In the genomic region with DNA sequence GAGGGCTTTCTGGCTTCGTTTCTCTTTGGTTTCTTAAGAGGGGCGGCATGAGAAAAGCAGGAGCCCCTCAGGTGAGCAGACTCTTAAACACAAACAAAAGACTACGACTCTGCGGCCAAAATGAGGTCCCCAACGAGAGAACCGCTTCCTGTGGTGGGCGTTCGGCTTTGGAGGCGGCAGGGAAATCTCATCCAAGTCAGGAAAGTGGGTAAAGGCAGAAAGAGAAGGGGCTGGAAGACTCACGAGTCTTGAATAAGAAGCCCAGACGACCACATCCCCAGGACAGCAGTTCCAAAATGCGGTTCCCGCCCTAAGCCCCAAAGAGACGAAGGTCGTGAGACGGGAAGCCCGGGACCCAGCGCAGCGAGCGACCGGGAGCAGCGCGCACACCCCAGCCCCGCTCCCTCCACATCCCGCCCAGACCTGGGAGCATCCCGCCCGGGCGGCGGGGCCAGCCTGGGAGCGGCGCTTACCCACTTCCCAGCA, we compare ENCODE assay signal across 8 cellular contexts. TPM values are rescaled to one million over a fixed set of nuclear protein-coding genes. Genes with fewer than 3 reads are reported as not detected.
DNase-seq lines count a peak whose midpoint lies in the region; ATAC-seq, FAIRE-seq and TF ChIP-seq lines count a peak whose summit lies in the region.

No MANE protein-coding gene starts in this region.

- intact Hi-C loops in activated T-helper 1 cell treated with anti-CD3 and anti-CD28 coated beads, Interleukin-12 subunit alpha, Interleukin-12 subunit beta, Interleukin-2, Interleukin-4 antibody, amounts not matched to agents 30 ng/mL and 10 ng/mL and 1 ng/mL, durations not matched to agents 14 hours and 24 hours and 36 hours (cut with micrococcal nuclease), result loop anchor here (1.0 to 10.0 kb wide), 11 partner anchors 58 to 1840 kb away; a partner anchor contains a TSS
- intact Hi-C loops in spleen (cut with DNase I; ENCODE audit: low total_unique reads), result loop anchor here (5.0 kb wide), 1 partner anchor 105 kb away; no protein-coding TSS in a partner anchor

- H3K9me3 Mint-ChIP-seq in activated T-helper 1 cell treated with anti-CD3 and anti-CD28 coated beads, Interleukin-12 subunit alpha, Interleukin-12 subunit beta, Interleukin-2, Interleukin-4 antibody, amounts not matched to agents 30 ng/mL and 10 ng/mL and 1 ng/mL, durations not matched to agents 14 hours and 24 hours and 36 hours, result peaks cover 19% of the 10 kb centered on the region

- no peak for ATAC-seq in HG03378 (IDR thresholded peaks at IDR 0.05; ENCODE audit: unreplicated experiment)

- FAIRE-seq in HTR-8/SVneo (lab: Jason Lieb, UNC), result no peak

- TF ChIP-seq CTCF in hepatocyte (IDR thresholded peaks at IDR 0.05; ENCODE audit: poor library complexity) (no peak), spleen (IDR thresholded peaks at IDR 0.05 in 8 of 11, conservative IDR thresholded peaks at IDR 0.05 in 3 of 11) (no peak)

- H3K4me3 ChIP-seq in hepatocyte (peak overlapping the region; percentile 76), spleen (peak overlapping the region; percentile 85 to 98 (median 92))

- peaks cover 19% of the 10 kb centered on the region for H3K4me1 Mint-ChIP-seq in activated T-helper 1 cell treated with anti-CD3 and anti-CD28 coated beads, Interleukin-12 subunit alpha, Interleukin-12 subunit beta, Interleukin-2, Interleukin-4 antibody, amounts not matched to agents 30 ng/mL and 10 ng/mL and 1 ng/mL, durations not matched to agents 14 hours and 24 hours and 36 hours (ENCODE audit: low read depth)

- no peak for TF ChIP-seq POLR2A in spleen (IDR thresholded peaks at IDR 0.05)

- peaks cover 80% of the 10 kb centered on the region for H3K79me2 ChIP-seq in hepatocyte

- no peaks in the 10 kb centered on the region for H3K27me3 Mint-ChIP-seq in activated T-helper 1 cell treated with anti-CD3 and anti-CD28 coated beads, Interleukin-12 subunit alpha, Interleukin-12 subunit beta, Interleukin-2, Interleukin-4 antibody, amounts not matched to agents 30 ng/mL and 10 ng/mL and 1 ng/mL, durations not matched to agents 14 hours and 24 hours and 36 hours (ENCODE audit: insufficient read depth)

- H3K27me3 ChIP-seq in hepatocyte (no peaks in the 10 kb centered on the region), spleen (replicated peaks in 1 of 7) (no peaks in the 10 kb centered on the region)

- peak overlapping the region; percentile 64 for H2AFZ ChIP-seq in hepatocyte

- H3K9me2 ChIP-seq in hepatocyte (replicated peaks; ENCODE audit: insufficient read depth), result no peaks in the 10 kb centered on the region

- H3K4me1 ChIP-seq in hepatocyte (ENCODE audit: insufficient read depth), result peaks cover 31% of the 10 kb centered on the region
- peaks cover 0 to 34% (median 26%) of the 10 kb centered on the region in 6 donors for H3K4me1 ChIP-seq in spleen

- DNase-seq in NCI-H1417 (lab: John Stamatoyannopoulos, UW) (peak; percentile 54 to 74 (median 57)), NCI-H1417 treated with DMSO at 0.1 percent for 48 hours (lab: John Stamatoyannopoulos, UW) (no peak), HTR-8/SVneo (ENCODE audit: insufficient read length, low spot score) (peak; percentile 38), hepatocyte (ENCODE audit: low spot score) (no peak), spleen (no peak), NCI-H774 (lab: John Stamatoyannopoulos, UW) (no peak)
- DNase-seq in activated T-helper 1 cell treated with anti-CD3 and anti-CD28 coated beads, Interleukin-12 subunit alpha, Interleukin-12 subunit beta, Interleukin-2, Interleukin-4 antibody, amounts not matched to agents 30 ng/mL and 10 ng/mL and 1 ng/mL, durations not matched to agents 14 hours and 24 hours and 36 hours (ENCODE audit: low spot score), result no peak

- peak overlapping the region; percentile 87 for H3K27ac Mint-ChIP-seq in activated T-helper 1 cell treated with anti-CD3 and anti-CD28 coated beads, Interleukin-12 subunit alpha, Interleukin-12 subunit beta, Interleukin-2, Interleukin-4 antibody, amounts not matched to agents 30 ng/mL and 10 ng/mL and 1 ng/mL, durations not matched to agents 14 hours and 24 hours and 36 hours

- under 1% methylated on average over 25 of the region's 31 CpGs for WGBS in hepatocyte (ENCODE audit: low lambda C conversion rate, missing lambda C conversion rate)
- 0 to 1% (median 0%) methylated on average over 24 to 31 of the region's 31 CpGs for WGBS in spleen, 5 donors

- H3K27ac ChIP-seq in hepatocyte (peak overlapping the region; percentile 92), spleen (peak overlapping the region; percentile 86 to 93 (median 91))

- H4K20me1 ChIP-seq in hepatocyte (ENCODE audit: insufficient read depth, poor library complexity, severe bottlenecking), result peaks cover 28% of the 10 kb centered on the region

- peaks cover 10% of the 10 kb centered on the region for H3K36me3 Mint-ChIP-seq in activated T-helper 1 cell treated with anti-CD3 and anti-CD28 coated beads, Interleukin-12 subunit alpha, Interleukin-12 subunit beta, Interleukin-2, Interleukin-4 antibody, amounts not matched to agents 30 ng/mL and 10 ng/mL and 1 ng/mL, durations not matched to agents 14 hours and 24 hours and 36 hours (ENCODE audit: low read depth)

- H3K4me3 Mint-ChIP-seq in activated T-helper 1 cell treated with anti-CD3 and anti-CD28 coated beads, Interleukin-12 subunit alpha, Interleukin-12 subunit beta, Interleukin-2, Interleukin-4 antibody, amounts not matched to agents 30 ng/mL and 10 ng/mL and 1 ng/mL, durations not matched to agents 14 hours and 24 hours and 36 hours, result peak overlapping the region; percentile 99

- H3K9me3 ChIP-seq in hepatocyte (ENCODE audit: low read depth) (peaks cover 6% of the 10 kb centered on the region), spleen (peaks cover 0 to 18% (median 13%) of the 10 kb centered on the region in 8 donors)

- no peaks in the 10 kb centered on the region for H3K36me3 ChIP-seq in hepatocyte (replicated peaks; ENCODE audit: insufficient read depth, low read depth)
- H3K36me3 ChIP-seq in spleen, result peaks cover 0 to 4% (median 1%) of the 10 kb centered on the region in 6 donors

- peak overlapping the region; percentile 71 for H3K4me2 ChIP-seq in hepatocyte

RNA-seq across cellular contexts. Expression of a gene that starts 0.4 kb away (rescaled TPM):
- 26.0 and 30.6 TPM in 2 replicates for total RNA-seq in activated T-helper 1 cell treated with anti-CD3 and anti-CD28 coated beads, Interleukin-12 subunit alpha, Interleukin-12 subunit beta, Interleukin-2, Interleukin-4 antibody, amounts not matched to agents 30 ng/mL and 10 ng/mL and 1 ng/mL, durations not matched to agents 14 hours and 24 hours and 36 hours
- 337 and 374 TPM in 2 replicates for total RNA-seq in hepatocyte
- polyA plus RNA-seq in hepatocyte, result 192 and 223 TPM in 2 replicates
- total RNA-seq in spleen, result 10 to 100 TPM; 15.3 to 30.8 (median 19.2) TPM
- polyA plus RNA-seq in spleen, result 1 to 10 TPM; 4.1 to 7.1 (median 4.8) TPM

Comparison
In these comparisons a context has a peak if more than half of its experiments do, and no peak if none do; other contexts are left out.
1. DNase-seq: peak in NCI-H1417 (3 of 3) and HTR-8/SVneo (single experiment); none in NCI-H1417 treated with DMSO at 0.1 percent for 48 hours (single experiment), activated T-helper 1 cell treated with anti-CD3 and anti-CD28 coated beads, Interleukin-12 subunit alpha, Interleukin-12 subunit beta, Interleukin-2, Interleukin-4 antibody, amounts not matched to agents 30 ng/mL and 10 ng/mL and 1 ng/mL, durations not matched to agents 14 hours and 24 hours and 36 hours (single experiment), hepatocyte (single experiment), spleen (single experiment) and NCI-H774 (single experiment).
2. RNA of a gene that starts 0.4 kb away (total RNA-seq): 337 to 374 TPM in hepatocyte; 26.0 to 30.6 TPM in activated T-helper 1 cell treated with anti-CD3 and anti-CD28 coated beads, Interleukin-12 subunit alpha, Interleukin-12 subunit beta, Interleukin-2, Interleukin-4 antibody, amounts not matched to agents 30 ng/mL and 10 ng/mL and 1 ng/mL, durations not matched to agents 14 hours and 24 hours and 36 hours and 15.3 to 30.8 TPM in spleen; every median in the first group is over 10 times any median in the second.